In genomic region chr2:664063-664462, GRCh38 we compare ENCODE assay signal across 18 cellular contexts. TPM values are rescaled to one million over a fixed set of nuclear protein-coding genes. Genes with fewer than 3 reads are reported as not detected.
DNase-seq lines count a peak whose midpoint lies in the region; ATAC-seq lines count a peak whose summit lies in the region.
"Had no signal": no experiment of that assay in that cellular context is flagged by ENCODE, and none has a peak within 500 bp of the region (broad histone marks: within the 10 kb centered on the region; RNA-seq: fewer than 3 reads in every experiment).

No MANE protein-coding gene starts in this region.

- H3K79me1 ChIP-seq in trophoblast cell (ENCODE audit: low read length), result no peaks in the 10 kb centered on the region

- H3K27ac Mint-ChIP-seq in activated T-cell treated with anti-CD3 and anti-CD28 coated beads, Interleukin-2, amount 50 U/mL, for 24 hours, result peak overlapping the region; percentile 7
- peak overlapping the region; percentile 22 for H3K27ac Mint-ChIP-seq in activated T-helper 2 cell treated with anti-CD3 and anti-CD28 coated beads, Interferon-gamma antibody, Interleukin-2, Interleukin-4, amounts not matched to agents 10 μg/mL and 5 μg/mL and 100 μg/mL, durations not matched to agents 14 hours and 24 hours and 36 hours
- peak overlapping the region in 5 of 9 donors; percentile 8 to 69 (median 36) for H3K27ac Mint-ChIP-seq in naive thymus-derived CD4-positive, alpha-beta T cell
- no peak overlapping the region for H3K27ac Mint-ChIP-seq in stimulated activated effector memory CD8-positive, alpha-beta T cell treated with anti-CD3 and anti-CD28 coated beads, Interleukin-12 subunit alpha, Interleukin-12 subunit beta, amount 100 ng/mL, for 72 hours
- H3K27ac Mint-ChIP-seq: CD4-positive, alpha-beta T cell; H9 had no signal

- no peak overlapping the region for H3K4me3 Mint-ChIP-seq in activated T-cell treated with anti-CD3 and anti-CD28 coated beads, Interleukin-2, amount 50 U/mL, for 24 hours
- no peak overlapping the region for H3K4me3 Mint-ChIP-seq in activated T-helper 2 cell treated with anti-CD3 and anti-CD28 coated beads, Interferon-gamma antibody, Interleukin-2, Interleukin-4, amounts not matched to agents 10 μg/mL and 5 μg/mL and 100 μg/mL, durations not matched to agents 14 hours and 24 hours and 36 hours (ENCODE audit: low read depth)
- no peak overlapping the region for H3K4me3 Mint-ChIP-seq in naive thymus-derived CD4-positive, alpha-beta T cell
- no peak overlapping the region for H3K4me3 Mint-ChIP-seq in stimulated activated effector memory CD8-positive, alpha-beta T cell treated with anti-CD3 and anti-CD28 coated beads, Interleukin-12 subunit alpha, Interleukin-12 subunit beta, amount 100 ng/mL, for 72 hours
- H3K4me3 Mint-ChIP-seq: CD4-positive, alpha-beta T cell; H9 had no signal

- no peak overlapping the region for H3K4me2 ChIP-seq in trophoblast cell (ENCODE audit: low read length)
- H3K4me2 ChIP-seq: A549 had no signal

- POLR2A ChIA-PET in naive thymus-derived CD4-positive, alpha-beta T cell (lab: Charles Lee), result no interaction called here

- H3K23ac ChIP-seq in trophoblast cell (ENCODE audit: low read length), result no peak overlapping the region

- H3K36me3 Mint-ChIP-seq in activated T-cell treated with anti-CD3 and anti-CD28 coated beads, Interleukin-2, amount 50 U/mL, for 24 hours (ENCODE audit: low read depth), result peaks cover 63% of the 10 kb centered on the region
- peaks cover 64% of the 10 kb centered on the region for H3K36me3 Mint-ChIP-seq in activated T-helper 2 cell treated with anti-CD3 and anti-CD28 coated beads, Interferon-gamma antibody, Interleukin-2, Interleukin-4, amounts not matched to agents 10 μg/mL and 5 μg/mL and 100 μg/mL, durations not matched to agents 14 hours and 24 hours and 36 hours (ENCODE audit: low read depth)
- H3K36me3 Mint-ChIP-seq in naive thymus-derived CD4-positive, alpha-beta T cell, result peaks cover 21 to 54% (median 38%) of the 10 kb centered on the region in 5 donors
- H3K36me3 Mint-ChIP-seq in stimulated activated effector memory CD8-positive, alpha-beta T cell treated with anti-CD3 and anti-CD28 coated beads, Interleukin-12 subunit alpha, Interleukin-12 subunit beta, amount 100 ng/mL, for 72 hours, result peaks cover 42% of the 10 kb centered on the region

- H4K91ac ChIP-seq in trophoblast cell (ENCODE audit: low read depth, low read length), result no peak overlapping the region

- H3K27me3 Mint-ChIP-seq in activated T-cell treated with anti-CD3 and anti-CD28 coated beads, Interleukin-2, amount 50 U/mL, for 24 hours, result no peaks in the 10 kb centered on the region
- H3K27me3 Mint-ChIP-seq in activated T-helper 2 cell treated with anti-CD3 and anti-CD28 coated beads, Interferon-gamma antibody, Interleukin-2, Interleukin-4, amounts not matched to agents 10 μg/mL and 5 μg/mL and 100 μg/mL, durations not matched to agents 14 hours and 24 hours and 36 hours (ENCODE audit: low read depth), result no peaks in the 10 kb centered on the region
- peaks cover 0 to 4% (median 0%) of the 10 kb centered on the region in 5 donors for H3K27me3 Mint-ChIP-seq in naive thymus-derived CD4-positive, alpha-beta T cell
- H3K27me3 Mint-ChIP-seq: CD4-positive, alpha-beta T cell had no signal

- no CpG with 5 or more reads among the region's 3 CpGs for WGBS in trophoblast cell (ENCODE audit: extremely low coverage, insufficient coverage, insufficient read length)

- H2BK120ac ChIP-seq in trophoblast cell (ENCODE audit: insufficient read depth, low read length, poor library complexity), result no peak overlapping the region

- H3K36me3 ChIP-seq in naive thymus-derived CD4-positive, alpha-beta T cell (ENCODE audit: control insufficient read depth in 2 of 3, insufficient read depth in 3 of 3, low read length in 3 of 3), result peaks cover 0 to 33% (median 4%) of the 10 kb centered on the region in 3 experiments
- H3K36me3 ChIP-seq in trophoblast cell (ENCODE audit: control insufficient read depth in 1 of 2, insufficient read depth in 2 of 2, low read length in 2 of 2), result peaks cover 13 to 16% of the 10 kb centered on the region in 2 experiments
- H3K36me3 ChIP-seq in H7 (replicated peaks; ENCODE audit: control insufficient read depth, insufficient read depth, low read length), result peaks cover 7% of the 10 kb centered on the region

- peaks cover 55% of the 10 kb centered on the region for H3K4me1 Mint-ChIP-seq in activated T-cell treated with anti-CD3 and anti-CD28 coated beads, Interleukin-2, amount 50 U/mL, for 24 hours (ENCODE audit: low read depth)
- peaks cover 35% of the 10 kb centered on the region for H3K4me1 Mint-ChIP-seq in activated T-helper 2 cell treated with anti-CD3 and anti-CD28 coated beads, Interferon-gamma antibody, Interleukin-2, Interleukin-4, amounts not matched to agents 10 μg/mL and 5 μg/mL and 100 μg/mL, durations not matched to agents 14 hours and 24 hours and 36 hours (ENCODE audit: low read depth)
- peaks cover 21 to 45% (median 28%) of the 10 kb centered on the region in 7 donors for H3K4me1 Mint-ChIP-seq in naive thymus-derived CD4-positive, alpha-beta T cell
- H3K4me1 Mint-ChIP-seq in stimulated activated effector memory CD8-positive, alpha-beta T cell treated with anti-CD3 and anti-CD28 coated beads, Interleukin-12 subunit alpha, Interleukin-12 subunit beta, amount 100 ng/mL, for 72 hours, result peaks cover 51% of the 10 kb centered on the region

- no peak overlapping the region for H2BK12ac ChIP-seq in trophoblast cell (ENCODE audit: low read length)

- intact Hi-C loops in activated T-helper 2 cell treated with anti-CD3 and anti-CD28 coated beads, Interferon-gamma antibody, Interleukin-2, Interleukin-4, amounts not matched to agents 10 μg/mL and 5 μg/mL and 100 μg/mL, durations not matched to agents 14 hours and 24 hours and 36 hours (cut with micrococcal nuclease), result no loop called here
- intact Hi-C loops in naive thymus-derived CD4-positive, alpha-beta T cell (cut with micrococcal nuclease), result no loop called here

- ATAC-seq in naive thymus-derived CD4-positive, alpha-beta T cell, result no peak
- ATAC-seq in stimulated activated effector memory CD8-positive, alpha-beta T cell treated with anti-CD3 and anti-CD28 coated beads, Interleukin-12 subunit alpha, Interleukin-12 subunit beta, amount 100 ng/mL, for 72 hours, result peak; percentile 22
- ATAC-seq: A549 had no signal

- H3K4ac ChIP-seq in trophoblast cell (ENCODE audit: low read depth, low read length), result no peak overlapping the region

- no peak overlapping the region for H3K9ac ChIP-seq in trophoblast cell (ENCODE audit: low read length)

- CTCF ChIA-PET in naive thymus-derived CD4-positive, alpha-beta T cell (lab: Charles Lee), result no interaction called here

- no peak overlapping the region for H3K27ac ChIP-seq in naive thymus-derived CD4-positive, alpha-beta T cell (ENCODE audit: low read depth, low read length)
- H3K27ac ChIP-seq in trophoblast cell (ENCODE audit: low read depth, low read length), result no peak overlapping the region
- H3K27ac ChIP-seq: 22Rv1, A549, C4-2B had no signal

- H3K9me3 Mint-ChIP-seq in activated T-cell treated with anti-CD3 and anti-CD28 coated beads, Interleukin-2, amount 50 U/mL, for 24 hours, result peaks cover 13% of the 10 kb centered on the region
- peaks cover 22% of the 10 kb centered on the region for H3K9me3 Mint-ChIP-seq in activated T-helper 2 cell treated with anti-CD3 and anti-CD28 coated beads, Interferon-gamma antibody, Interleukin-2, Interleukin-4, amounts not matched to agents 10 μg/mL and 5 μg/mL and 100 μg/mL, durations not matched to agents 14 hours and 24 hours and 36 hours
- H3K9me3 Mint-ChIP-seq in naive thymus-derived CD4-positive, alpha-beta T cell, result peaks cover 10 to 22% (median 12%) of the 10 kb centered on the region in 11 donors
- H3K9me3 Mint-ChIP-seq in stimulated activated effector memory CD8-positive, alpha-beta T cell treated with anti-CD3 and anti-CD28 coated beads, Interleukin-12 subunit alpha, Interleukin-12 subunit beta, amount 100 ng/mL, for 72 hours, result peaks cover 8% of the 10 kb centered on the region

- H2AFZ ChIP-seq in trophoblast cell (ENCODE audit: insufficient read depth, low read length, poor library complexity), result no peak overlapping the region

- H3K18ac ChIP-seq in trophoblast cell (ENCODE audit: low read length), result no peak overlapping the region

- H3K4me1 ChIP-seq in naive thymus-derived CD4-positive, alpha-beta T cell (ENCODE audit: control insufficient read depth in 2 of 2, insufficient read depth in 2 of 2, low read length in 2 of 2), result peaks cover 11 to 12% of the 10 kb centered on the region in 2 donors
- no peaks in the 10 kb centered on the region for H3K4me1 ChIP-seq in trophoblast cell (ENCODE audit: control insufficient read depth in 1 of 2, insufficient read depth in 2 of 2, low read length in 2 of 2)
- H3K4me1 ChIP-seq: A549 had no signal

- H3K14ac ChIP-seq in trophoblast cell (ENCODE audit: low read length), result no peak overlapping the region

- peaks cover 0 to 16% (median 5%) of the 10 kb centered on the region in 3 experiments for H3K9me3 ChIP-seq in naive thymus-derived CD4-positive, alpha-beta T cell (ENCODE audit: control insufficient read depth in 2 of 3, low read length in 3 of 3)
- peaks cover 12% of the 10 kb centered on the region for H3K9me3 ChIP-seq in trophoblast cell (ENCODE audit: insufficient read depth, low read depth, low read length)

- no peak overlapping the region for H3K4me3 ChIP-seq in naive thymus-derived CD4-positive, alpha-beta T cell (ENCODE audit: low read length)
- H3K4me3 ChIP-seq in trophoblast cell (ENCODE audit: low read depth, low read length) (no peak overlapping the region), H7 (ENCODE audit: insufficient read depth, low read depth, low read length) (no peak overlapping the region)
- H3K4me3 ChIP-seq: A549 had no signal

- no peak overlapping the region for H4K8ac ChIP-seq in trophoblast cell (ENCODE audit: low read depth, low read length)

- H2BK5ac ChIP-seq in trophoblast cell (ENCODE audit: low read depth, low read length, poor library complexity), result no peak overlapping the region

- no peak for DNase-seq in activated T-cell treated with anti-CD3 and anti-CD28 coated beads, Interleukin-2, amount 50 U/mL, for 24 hours
- DNase-seq in activated T-cell treated with anti-CD3 and anti-CD28 coated beads for 4 hours, result no peak
- no peak for DNase-seq in activated T-helper 2 cell treated with anti-CD3 and anti-CD28 coated beads, Interferon-gamma antibody, Interleukin-2, Interleukin-4, amounts not matched to agents 10 μg/mL and 5 μg/mL and 100 μg/mL, durations not matched to agents 14 hours and 24 hours and 36 hours (ENCODE audit: low spot score)
- DNase-seq in naive thymus-derived CD4-positive, alpha-beta T cell, result no peak
- no peak for DNase-seq in stimulated activated effector memory CD8-positive, alpha-beta T cell treated with anti-CD3 and anti-CD28 coated beads, Interleukin-12 subunit alpha, Interleukin-12 subunit beta, amount 100 ng/mL, for 72 hours (ENCODE audit: low spot score in 2 of 2)
- DNase-seq in trophoblast cell, result no peak
- DNase-seq in H7, result no peak
- no peak for DNase-seq in amygdala (lab: John Stamatoyannopoulos, UW)
- DNase-seq: AML-193; Calu3; CD4-positive, alpha-beta T cell; DMS79 treated with DMSO at 0.1 percent for 48 hours; GF-D8; GOT3; H9 had no signal

- H3K27me3 ChIP-seq in naive thymus-derived CD4-positive, alpha-beta T cell (ENCODE audit: control insufficient read depth in 2 of 2, insufficient read depth in 2 of 2, low read length in 2 of 2), result no peaks in the 10 kb centered on the region
- no peaks in the 10 kb centered on the region for H3K27me3 ChIP-seq in trophoblast cell (ENCODE audit: insufficient read depth, low read length)
- H3K27me3 ChIP-seq in H7 (ENCODE audit: control insufficient read depth, insufficient read depth, low read length), result peaks cover 1% of the 10 kb centered on the region; the same call in 1 of the 2 replicates

- no peaks in the 10 kb centered on the region for H3K79me2 ChIP-seq in trophoblast cell (ENCODE audit: control insufficient read depth, insufficient read depth, low read length, poor library complexity)

- no peak overlapping the region for H4K12ac ChIP-seq in trophoblast cell (ENCODE audit: low read depth, low read length)

- no peak overlapping the region for H2AK5ac ChIP-seq in trophoblast cell (ENCODE audit: low read length)

RNA-seq across cellular contexts. Expression of gene TMEM18, which starts 13.1 kb away (rescaled TPM):
- 24.1 and 26.3 TPM in 2 replicates for total RNA-seq in activated T-helper 2 cell treated with anti-CD3 and anti-CD28 coated beads, Interferon-gamma antibody, Interleukin-2, Interleukin-4, amounts not matched to agents 10 μg/mL and 5 μg/mL and 100 μg/mL, durations not matched to agents 14 hours and 24 hours and 36 hours
- total RNA-seq in naive thymus-derived CD4-positive, alpha-beta T cell, result 10 to 100 TPM; 23.3 to 39.8 (median 33.2) TPM
- 10 to 100 TPM; 24.1 to 28.0 TPM for polyA plus RNA-seq in naive thymus-derived CD4-positive, alpha-beta T cell
- polyA plus RNA-seq in trophoblast cell (2013), result 19.0 and 19.9 TPM in 2 replicates
- 18.8 and 23.9 TPM in 2 replicates for total RNA-seq in H7 (2014; rRNA removed; shearing (Covaris generic))
